In genomic region chr3:13452490-13453335, GRCh38 we compare ENCODE assay signal across 8 cellular contexts. TPM values are rescaled to one million over a fixed set of nuclear protein-coding genes. Genes with fewer than 3 reads are reported as not detected.
DNase-seq lines count a peak whose midpoint lies in the region; ATAC-seq lines count a peak whose summit lies in the region.

No MANE protein-coding gene starts in this region.

- H3K27ac ChIP-seq in mesenchymal stem cell (ENCODE audit: low read length, poor library complexity, severe bottlenecking), result no peak overlapping the region

- peak overlapping the region; percentile 20 for H3K27ac Mint-ChIP-seq in activated CD4-positive, alpha-beta T cell treated with anti-CD3 and anti-CD28 coated beads, Interleukin-2, amount 10 ng/mL, durations not matched to agents 24 days and 14 days
- peak overlapping the region in 1 of 2 donors; percentile 89 for H3K27ac Mint-ChIP-seq in effector memory CD8-positive, alpha-beta T cell
- peak overlapping the region; percentile 88 for H3K27ac Mint-ChIP-seq in stimulated activated naive CD8-positive, alpha-beta T cell treated with anti-CD3 and anti-CD28 coated beads, Interleukin-15, Interleukin-2, amounts not matched to agents 100 ng/mL and 50 ng/mL, for 24 hours

- H3K4me3 Mint-ChIP-seq in activated CD4-positive, alpha-beta T cell treated with anti-CD3 and anti-CD28 coated beads, Interleukin-2, amount 10 ng/mL, durations not matched to agents 24 days and 14 days, result peak overlapping the region; percentile 95
- H3K4me3 Mint-ChIP-seq in effector memory CD8-positive, alpha-beta T cell, result peak overlapping the region; percentile 92 to 95
- peak overlapping the region; percentile 84 for H3K4me3 Mint-ChIP-seq in stimulated activated naive CD8-positive, alpha-beta T cell treated with anti-CD3 and anti-CD28 coated beads, Interleukin-15, Interleukin-2, amounts not matched to agents 100 ng/mL and 50 ng/mL, for 24 hours

- H3K9me3 ChIP-seq in mesenchymal stem cell (ENCODE audit: control insufficient read depth, low read length), result no peaks in the 10 kb centered on the region

- H3K23ac ChIP-seq in mesenchymal stem cell (ENCODE audit: low read length in 2 of 2), result no peak overlapping the region

- peak overlapping the region; percentile 89 for H2AFZ ChIP-seq in mesenchymal stem cell (ENCODE audit: low read depth, low read length)

- H3K36me3 ChIP-seq in mesenchymal stem cell (ENCODE audit: control insufficient read depth in 1 of 2, insufficient read depth in 2 of 2, low read depth in 1 of 2, low read length in 2 of 2), result no peaks in the 10 kb centered on the region

- H3K14ac ChIP-seq in mesenchymal stem cell (ENCODE audit: low read length in 2 of 2), result no peak overlapping the region

- intact Hi-C loops in activated CD4-positive, alpha-beta T cell treated with anti-CD3 and anti-CD28 coated beads, Interleukin-2, amount 10 ng/mL, durations not matched to agents 24 days and 14 days (cut with micrococcal nuclease), result loop anchor here (1.0 to 2.0 kb wide), 4 partner anchors 28 to 360 kb away; partner anchors contain the start of gene HDAC11

- H2BK5ac ChIP-seq in mesenchymal stem cell (ENCODE audit: low read depth, low read length, poor library complexity, severe bottlenecking), result no peak overlapping the region

- H3K18ac ChIP-seq in mesenchymal stem cell (ENCODE audit: low read depth in 1 of 2, low read length in 2 of 2), result no peak overlapping the region

- H3K4me2 ChIP-seq in mesenchymal stem cell (ENCODE audit: low read length, poor library complexity, severe bottlenecking), result peak overlapping the region; percentile 21

- no peak overlapping the region for H2BK12ac ChIP-seq in mesenchymal stem cell (ENCODE audit: low read length in 2 of 2)

- H3K4me3 ChIP-seq in mesenchymal stem cell (ENCODE audit: insufficient read depth in 1 of 2, low read depth in 1 of 2, low read length in 2 of 2), result peak overlapping the region in 1 of 2 experiments; percentile 86

- H4K91ac ChIP-seq in mesenchymal stem cell (ENCODE audit: low read length), result no peak overlapping the region

- H3K9ac ChIP-seq in mesenchymal stem cell (ENCODE audit: low read length), result peak overlapping the region; percentile 90

- DNase-seq in AML-193 (lab: John Stamatoyannopoulos, UW), result peak; percentile 88 to 93
- DNase-seq in NCI-H2196 treated with DMSO at 0.1 percent for 48 hours (lab: John Stamatoyannopoulos, UW; ENCODE audit: unreplicated experiment), result peak; percentile 11
- peak; percentile 85 for DNase-seq in activated CD4-positive, alpha-beta T cell treated with anti-CD3 and anti-CD28 coated beads, Interleukin-2, amount 10 ng/mL, durations not matched to agents 24 days and 14 days
- peak; percentile 42 to 59 (median 45) for DNase-seq in effector memory CD8-positive, alpha-beta T cell
- peak; percentile 70 for DNase-seq in mesenchymal stem cell
- no peak for DNase-seq in cortex of kidney (lab: John Stamatoyannopoulos, UW)

- H3K36me3 Mint-ChIP-seq in activated CD4-positive, alpha-beta T cell treated with anti-CD3 and anti-CD28 coated beads, Interleukin-2, amount 10 ng/mL, durations not matched to agents 24 days and 14 days (ENCODE audit: low read depth), result no peaks in the 10 kb centered on the region
- H3K36me3 Mint-ChIP-seq in effector memory CD8-positive, alpha-beta T cell (ENCODE audit: insufficient read depth), result peaks cover 12% of the 10 kb centered on the region
- no peaks in the 10 kb centered on the region for H3K36me3 Mint-ChIP-seq in stimulated activated naive CD8-positive, alpha-beta T cell treated with anti-CD3 and anti-CD28 coated beads, Interleukin-15, Interleukin-2, amounts not matched to agents 100 ng/mL and 50 ng/mL, for 24 hours (ENCODE audit: low read depth)

- no peaks in the 10 kb centered on the region for H3K9me3 Mint-ChIP-seq in activated CD4-positive, alpha-beta T cell treated with anti-CD3 and anti-CD28 coated beads, Interleukin-2, amount 10 ng/mL, durations not matched to agents 24 days and 14 days
- no peaks in the 10 kb centered on the region for H3K9me3 Mint-ChIP-seq in effector memory CD8-positive, alpha-beta T cell
- no peaks in the 10 kb centered on the region for H3K9me3 Mint-ChIP-seq in stimulated activated naive CD8-positive, alpha-beta T cell treated with anti-CD3 and anti-CD28 coated beads, Interleukin-15, Interleukin-2, amounts not matched to agents 100 ng/mL and 50 ng/mL, for 24 hours

- peaks cover 0 to 4% of the 10 kb centered on the region in 2 experiments for H3K27me3 ChIP-seq in mesenchymal stem cell (ENCODE audit: control insufficient read depth in 1 of 2, insufficient read depth in 1 of 2, low read length in 2 of 2)

- no peak overlapping the region for H2BK15ac ChIP-seq in mesenchymal stem cell (ENCODE audit: low read depth, poor library complexity, severe bottlenecking)

- peak; percentile 44 for ATAC-seq in GM19395 (IDR thresholded peaks at IDR 0.05; ENCODE audit: unreplicated experiment)
- peak; percentile 23 for ATAC-seq in effector memory CD8-positive, alpha-beta T cell (replicated peaks)

- no peak overlapping the region for H2BK120ac ChIP-seq in mesenchymal stem cell (ENCODE audit: low read depth, low read length)

- H3K4me1 ChIP-seq in mesenchymal stem cell (ENCODE audit: control insufficient read depth, insufficient read depth, low read depth, low read length), result peaks cover 6% of the 10 kb centered on the region

- 50% methylated on average over 8 of the region's 12 CpGs for WGBS in mesenchymal stem cell

- no peak overlapping the region for H3K4ac ChIP-seq in mesenchymal stem cell (ENCODE audit: low read depth in 1 of 2, low read length in 2 of 2)

- H2AK5ac ChIP-seq in mesenchymal stem cell (ENCODE audit: low read length, severe bottlenecking), result no peak overlapping the region

- peak overlapping the region; percentile 70 for H4K8ac ChIP-seq in mesenchymal stem cell (ENCODE audit: low read length)

- peaks cover 18% of the 10 kb centered on the region for H3K4me1 Mint-ChIP-seq in activated CD4-positive, alpha-beta T cell treated with anti-CD3 and anti-CD28 coated beads, Interleukin-2, amount 10 ng/mL, durations not matched to agents 24 days and 14 days
- peaks cover 4 to 14% of the 10 kb centered on the region in 2 donors for H3K4me1 Mint-ChIP-seq in effector memory CD8-positive, alpha-beta T cell (ENCODE audit: low read depth in 2 of 2)
- peaks cover 25% of the 10 kb centered on the region for H3K4me1 Mint-ChIP-seq in stimulated activated naive CD8-positive, alpha-beta T cell treated with anti-CD3 and anti-CD28 coated beads, Interleukin-15, Interleukin-2, amounts not matched to agents 100 ng/mL and 50 ng/mL, for 24 hours (ENCODE audit: low read depth)

- H3K79me1 ChIP-seq in mesenchymal stem cell (replicated peaks; ENCODE audit: low read length, poor library complexity, severe bottlenecking), result no peaks in the 10 kb centered on the region

- no peaks in the 10 kb centered on the region for H3K27me3 Mint-ChIP-seq in activated CD4-positive, alpha-beta T cell treated with anti-CD3 and anti-CD28 coated beads, Interleukin-2, amount 10 ng/mL, durations not matched to agents 24 days and 14 days
- no peaks in the 10 kb centered on the region for H3K27me3 Mint-ChIP-seq in effector memory CD8-positive, alpha-beta T cell
- H3K27me3 Mint-ChIP-seq in stimulated activated naive CD8-positive, alpha-beta T cell treated with anti-CD3 and anti-CD28 coated beads, Interleukin-15, Interleukin-2, amounts not matched to agents 100 ng/mL and 50 ng/mL, for 24 hours, result no peaks in the 10 kb centered on the region

RNA-seq across cellular contexts. Expression of gene HDAC11, which starts 27.4 kb away (rescaled TPM):
- 1.5 and 2.1 TPM in 2 replicates for total RNA-seq in activated CD4-positive, alpha-beta T cell treated with anti-CD3 and anti-CD28 coated beads, Interleukin-2, amount 10 ng/mL, durations not matched to agents 24 days and 14 days
- polyA plus RNA-seq in mesenchymal stem cell (2013, experiment 1 of 2), result 7.0 TPM
- polyA plus RNA-seq in mesenchymal stem cell (2013, experiment 2 of 2), result 9.6 TPM

RNA-seq across cellular contexts. Expression of gene NUP210, which starts 32.6 kb away (rescaled TPM):
- total RNA-seq in activated CD4-positive, alpha-beta T cell treated with anti-CD3 and anti-CD28 coated beads, Interleukin-2, amount 10 ng/mL, durations not matched to agents 24 days and 14 days, result 164 and 169 TPM in 2 replicates
- 0.04 TPM for polyA plus RNA-seq in mesenchymal stem cell (2013, experiment 1 of 2)
- polyA plus RNA-seq in mesenchymal stem cell (2013, experiment 2 of 2), result 0.04 TPM
